In genomic region chr21:36104306-36105300, GRCh38 we compare ENCODE assay signal across 8 cellular contexts. TPM values are rescaled to one million over a fixed set of nuclear protein-coding genes. Genes with fewer than 3 reads are reported as not detected.
DNase-seq lines count a peak whose midpoint lies in the region; ATAC-seq lines count a peak whose summit lies in the region.

No MANE protein-coding gene starts in this region.

- H3K9me3 Mint-ChIP-seq in memory B cell, result no peaks in the 10 kb centered on the region

- ATAC-seq in memory B cell (ENCODE audit: low read depth) (peak; percentile 70), HG02763 (IDR thresholded peaks at IDR 0.05; ENCODE audit: unreplicated experiment) (no peak)

- peak overlapping the region; percentile 2 for H3K4me3 Mint-ChIP-seq in memory B cell

- no peaks in the 10 kb centered on the region for H3K36me3 Mint-ChIP-seq in memory B cell

- H3K27me3 Mint-ChIP-seq in memory B cell, result peaks cover 16% of the 10 kb centered on the region

- peak; percentile 42 for DNase-seq in HT1080 (ENCODE audit: low read depth)
- peak; percentile 49 to 51 for DNase-seq in activated CD4-positive, alpha-beta T cell treated with anti-CD3 and anti-CD28 coated beads, Interleukin-2, amount 50 U/mL, for 4 hours
- peak; percentile 67 for DNase-seq in effector CD8-positive, alpha-beta T cell (lab: John Stamatoyannopoulos, UW)
- peak; percentile 46 to 50 for DNase-seq in memory B cell (ENCODE audit: low spot score in 2 of 2)
- peak; percentile 51 for DNase-seq in stimulated activated CD8-positive, alpha-beta memory T cell treated with anti-CD3 and anti-CD28 coated beads, Interleukin-4, amount 100 ng/mL, for 24 hours (ENCODE audit: low read depth)
- DNase-seq in NCI-H345 treated with DMSO at 0.1 percent for 48 hours (lab: John Stamatoyannopoulos, UW; ENCODE audit: unreplicated experiment), result no peak
- DNase-seq in MV-4-11 (lab: John Stamatoyannopoulos, UW), result no peak

- H3K27ac Mint-ChIP-seq in memory B cell, result no peak overlapping the region

- H3K4me1 Mint-ChIP-seq in memory B cell, result peaks cover 3% of the 10 kb centered on the region

RNA-seq across cellular contexts. Expression of gene CBR3, which starts 30.3 kb away (rescaled TPM):
- 15.2 and 15.6 TPM in 2 replicates for total RNA-seq in HT1080 (2014; rRNA removed; shearing (Covaris generic))
- polyA plus RNA-seq in HT1080 (2015; cell fraction: cytosol; rRNA removed), result 11.7 and 13.1 TPM in 2 replicates
- 4.6 and 6.5 TPM in 2 replicates for polyA plus RNA-seq in HT1080 (2015; cell fraction: nucleus; rRNA removed)

RNA-seq across cellular contexts. Expression of gene CBR1, which starts 34.8 kb away (rescaled TPM):
- 230 and 338 TPM in 2 replicates for total RNA-seq in HT1080 (2014; rRNA removed; shearing (Covaris generic))
- polyA plus RNA-seq in HT1080 (2015; cell fraction: cytosol; rRNA removed), result 127 and 135 TPM in 2 replicates
- polyA plus RNA-seq in HT1080 (2015; cell fraction: nucleus; rRNA removed), result 65.4 and 68.2 TPM in 2 replicates

RNA-seq across cellular contexts. Expression of gene SETD4, which starts 44.3 kb away (rescaled TPM):
- total RNA-seq in HT1080 (2014; rRNA removed; shearing (Covaris generic)), result 9.7 and 10.7 TPM in 2 replicates
- 12.1 and 15.3 TPM in 2 replicates for polyA plus RNA-seq in HT1080 (2015; cell fraction: cytosol; rRNA removed)
- 51.9 and 53.5 TPM in 2 replicates for polyA plus RNA-seq in HT1080 (2015; cell fraction: nucleus; rRNA removed)

RNA-seq across cellular contexts. Expression of gene DOP1B, which starts 52.0 kb away (rescaled TPM):
- 4.7 and 7.8 TPM in 2 replicates for total RNA-seq in HT1080 (2014; rRNA removed; shearing (Covaris generic))
- 7.8 and 11.8 TPM in 2 replicates for polyA plus RNA-seq in HT1080 (2015; cell fraction: cytosol; rRNA removed)
- polyA plus RNA-seq in HT1080 (2015; cell fraction: nucleus; rRNA removed), result 19.7 and 29.2 TPM in 2 replicates

Comparison
In these comparisons a context has a peak if more than half of its experiments do, and no peak if none do; other contexts are left out.
1. DNase-seq: peak in HT1080 (single experiment), activated CD4-positive, alpha-beta T cell treated with anti-CD3 and anti-CD28 coated beads, Interleukin-2, amount 50 U/mL, for 4 hours (2 of 2), effector CD8-positive, alpha-beta T cell (single experiment), memory B cell (2 of 2) and stimulated activated CD8-positive, alpha-beta memory T cell treated with anti-CD3 and anti-CD28 coated beads, Interleukin-4, amount 100 ng/mL, for 24 hours (single experiment); none in NCI-H345 treated with DMSO at 0.1 percent for 48 hours (single experiment) and MV-4-11 (single experiment).